ENCODE assay signal across 9 cellular contexts in genomic region chr22:36340621-36341020, GRCh38. TPM values are rescaled to one million over a fixed set of nuclear protein-coding genes. Genes with fewer than 3 reads are reported as not detected.
A peak's percentile ranks its signal among the peaks of the same experiment; 100 is the strongest.
DNase-seq lines count a peak whose midpoint lies in the region; ATAC-seq, FAIRE-seq and TF ChIP-seq lines count a peak whose summit lies in the region.
"Had no signal": no experiment of that assay in that cellular context is flagged by ENCODE, and none has a peak within 500 bp of the region (broad histone marks: within the 10 kb centered on the region; RNA-seq: fewer than 3 reads in every experiment).

No MANE protein-coding gene starts in this region.

- H3K9me3 Mint-ChIP-seq in activated CD4-positive, alpha-beta T cell treated with anti-CD3 and anti-CD28 coated beads, Interleukin-2, amount 10 ng/mL, durations not matched to agents 24 days and 14 days: no peaks in the 10 kb centered on the region

- intact Hi-C loops in activated CD4-positive, alpha-beta T cell treated with anti-CD3 and anti-CD28 coated beads, Interleukin-2, amount 10 ng/mL, durations not matched to agents 24 days and 14 days (cut with micrococcal nuclease): no loop called here
- intact Hi-C loops in K562 (cut with micrococcal nuclease): no loop called here
- intact Hi-C loops in right lobe of liver (cut with DNase I): no loop called here
- intact Hi-C loops in stomach (cut with DNase I; ENCODE audit: low total_unique reads): no loop called here

- H3K4me1 Mint-ChIP-seq in activated CD4-positive, alpha-beta T cell treated with anti-CD3 and anti-CD28 coated beads, Interleukin-2, amount 10 ng/mL, durations not matched to agents 24 days and 14 days: peaks cover 77% of the 10 kb centered on the region

- H3K27ac ChIP-seq in K562 (ENCODE audit: extremely low read depth, low read depth, low read length) (no peak overlapping the region), right lobe of liver (peak overlapping the region in 2 of 3 donors; percentile 32 to 69), stomach (peak overlapping the region; percentile 26 to 100 (median 95))

- H2AFZ ChIP-seq in K562 (ENCODE audit: low read depth, low read length): no peak overlapping the region

- TF ChIP-seq CTCF in K562 (IDR thresholded peaks at IDR 0.05 in 2 of 3, conservative IDR thresholded peaks at IDR 0.05 in 1 of 3; ENCODE audit: insufficient read depth in 2 of 3, low read depth in 1 of 3, low read length in 3 of 3) (peak in 1 of 3 experiments; percentile 27; a peak in 2 of 6 replicates), right lobe of liver (IDR thresholded peaks at IDR 0.05) (peak in 3 of 4 donors; percentile 20 to 31 (median 29)), stomach (IDR thresholded peaks at IDR 0.05) (no peak)

- in situ Hi-C loops in K562 (cut with MboI): no loop called here

- H3K27me3 ChIP-seq in K562 (ENCODE audit: control insufficient read depth in 2 of 2, insufficient read depth in 2 of 2, low read length in 2 of 2): no peaks in the 10 kb centered on the region
- H3K27me3 ChIP-seq in right lobe of liver: no peaks in the 10 kb centered on the region
- H3K27me3 ChIP-seq in stomach: no peaks in the 10 kb centered on the region

- H3K27me3 Mint-ChIP-seq in activated CD4-positive, alpha-beta T cell treated with anti-CD3 and anti-CD28 coated beads, Interleukin-2, amount 10 ng/mL, durations not matched to agents 24 days and 14 days: no peaks in the 10 kb centered on the region

- no peak overlapping the region for H3K9ac ChIP-seq in K562 (ENCODE audit: insufficient read depth in 1 of 2, low read depth in 2 of 2, low read length in 2 of 2)

- H3K4me3 ChIP-seq in K562: no peak overlapping the region
- no peak overlapping the region for H3K4me3 ChIP-seq in right lobe of liver
- no peak overlapping the region for H3K4me3 ChIP-seq in stomach

- TF ChIP-seq POLR2A in K562 (conservative IDR thresholded peaks at IDR 0.05) (no peak), right lobe of liver (IDR thresholded peaks at IDR 0.05) (no peak), stomach (IDR thresholded peaks at IDR 0.05) (no peak)

- FAIRE-seq in K562 (lab: Jason Lieb, UNC): no peak

- H3K4me2 ChIP-seq in K562 (ENCODE audit: insufficient read depth, low read length): no peak overlapping the region

- POLR2A ChIA-PET in K562 (lab: Yijun Ruan, JAX): interaction anchor here (0.7 kb wide), 1 partner anchor 82 kb away, joined by 4 read pairs; no protein-coding TSS in a partner anchor

- CTCF ChIA-PET in K562 (lab: Yijun Ruan, JAX; ENCODE audit: low intra/inter-chr PET ratio): no interaction called here

- peak overlapping the region; percentile 69 for H3K4me3 Mint-ChIP-seq in activated CD4-positive, alpha-beta T cell treated with anti-CD3 and anti-CD28 coated beads, Interleukin-2, amount 10 ng/mL, durations not matched to agents 24 days and 14 days

- peak overlapping the region; percentile 91 for H3K27ac Mint-ChIP-seq in activated CD4-positive, alpha-beta T cell treated with anti-CD3 and anti-CD28 coated beads, Interleukin-2, amount 10 ng/mL, durations not matched to agents 24 days and 14 days

- H3K79me2 ChIP-seq in K562 (ENCODE audit: control insufficient read depth, insufficient read depth, low read length): peaks cover 9% of the 10 kb centered on the region; the same call in 2 of the 3 replicates

- H3K4me1 ChIP-seq in K562 (replicated peaks in 1 of 2; ENCODE audit: control insufficient read depth in 2 of 2, insufficient read depth in 2 of 2, low read length in 2 of 2): peaks cover 0 to 5% of the 10 kb centered on the region in 2 experiments; a peak in 3 of 5 replicates
- H3K4me1 ChIP-seq in right lobe of liver: peaks cover 0 to 68% (median 18%) of the 10 kb centered on the region in 4 donors
- peaks cover 76 to 100% (median 94%) of the 10 kb centered on the region in 4 donors for H3K4me1 ChIP-seq in stomach

- H3K36me3 Mint-ChIP-seq in activated CD4-positive, alpha-beta T cell treated with anti-CD3 and anti-CD28 coated beads, Interleukin-2, amount 10 ng/mL, durations not matched to agents 24 days and 14 days (ENCODE audit: low read depth): peaks cover 73% of the 10 kb centered on the region

- H3K9me3 ChIP-seq in K562 (replicated peaks; ENCODE audit: control insufficient read depth, insufficient read depth, low read depth, low read length) (no peaks in the 10 kb centered on the region), right lobe of liver (no peaks in the 10 kb centered on the region), stomach (no peaks in the 10 kb centered on the region)

- TF ChIP-seq RAD21 in K562 (CRISPR knock-in tag; conservative IDR thresholded peaks at IDR 0.05 in 1 of 2, IDR thresholded peaks at IDR 0.05 in 1 of 2): 0 out of 4 replicates have a peak, but pooled peaks of 1 of the 2 experiments have one; percentile 24

- BruUV-seq in K562 (replicated peaks; lab: Mats Ljungman, UMichigan): no TSS peak

- TF ChIP-seq EP300 in K562 (IDR thresholded peaks at IDR 0.05; ENCODE audit: low read length) (no peak), stomach (IDR thresholded peaks at IDR 0.05) (no peak)

- 81% methylated on average over 4 of the region's 9 CpGs for WGBS in K562 (ENCODE audit: insufficient coverage, low coverage, missing lambda C conversion rate)
- WGBS in right lobe of liver (ENCODE audit: insufficient coverage, low coverage, low lambda C conversion rate, missing lambda C conversion rate): 7% methylated on average over 9 of the region's 9 CpGs
- WGBS in stomach, 5 donors: 25 to 40% (median 35%) methylated on average over 9 of the region's 9 CpGs

- peak; percentile 84 for ATAC-seq in K562
- peak; percentile 80 to 96 (median 87) for ATAC-seq in right lobe of liver
- no peak for ATAC-seq in HG03175 (IDR thresholded peaks at IDR 0.05; ENCODE audit: unreplicated experiment)

- peaks cover 70% of the 10 kb centered on the region for H3K36me3 ChIP-seq in K562 (ENCODE audit: control insufficient read depth, insufficient read depth, low read length)
- H3K36me3 ChIP-seq in right lobe of liver: peaks cover 0 to 48% (median 22%) of the 10 kb centered on the region in 4 donors
- peaks cover 54 to 100% (median 94%) of the 10 kb centered on the region in 4 donors for H3K36me3 ChIP-seq in stomach

- no peaks in the 10 kb centered on the region for H3K9me1 ChIP-seq in K562 (ENCODE audit: control insufficient read depth, insufficient read depth, low read length)

- no peaks in the 10 kb centered on the region for H4K20me1 ChIP-seq in K562 (replicated peaks; ENCODE audit: control insufficient read depth, insufficient read depth, low read length)

- DNase-seq in activated CD4-positive, alpha-beta T cell treated with anti-CD3 and anti-CD28 coated beads, Interleukin-2, amount 10 ng/mL, durations not matched to agents 24 days and 14 days: no peak
- no peak for DNase-seq in activated CD4-positive, alpha-beta T cell treated with anti-CD3 and anti-CD28 coated beads for 48 hours
- DNase-seq in K562 (ENCODE audit: extremely low read depth in 1 of 4, low spot score in 3 of 4) (peak in 2 of 4 experiments; percentile 33 to 38), right lobe of liver (peak; percentile 64 to 87 (median 86)), stomach (peak; percentile 56), COR-L47 (lab: John Stamatoyannopoulos, UW) (no peak), DMS79 (lab: John Stamatoyannopoulos, UW) (no peak)
- DNase-seq: ACHN had no signal

TF ChIP-seq in K562, 482 proteins besides CTCF, POLR2A, EP300 and RAD21 (continues in another document):
- TF ChIP-seq PBX2 (CRISPR knock-in tag; IDR thresholded peaks at IDR 0.05; ENCODE audit: low read depth): no peak
- no peak for TF ChIP-seq PBX2 (tag; conservative IDR thresholded peaks at IDR 0.05; ENCODE audit: low read depth)
- TF ChIP-seq NFE2L1 (tag; IDR thresholded peaks at IDR 0.05; ENCODE audit: borderline replicate concordance, low read depth): no peak

RNA-seq across cellular contexts. Expression of gene MYH9, which starts 47.1 kb away (rescaled TPM):
- total RNA-seq in activated CD4-positive, alpha-beta T cell treated with anti-CD3 and anti-CD28 coated beads, Interleukin-2, amount 10 ng/mL, durations not matched to agents 24 days and 14 days: 625 and 633 TPM in 2 replicates
- total RNA-seq in K562 (2011; cell fraction: chromatin; rRNA removed; ENCODE audit: low replicate concordance): 136 and 261 TPM in 2 replicates
- total RNA-seq in K562 (2011; cell fraction: nucleolus; rRNA removed): 51.3 and 57.4 TPM in 2 replicates
- total RNA-seq in K562 (2011; cell fraction: nucleoplasm; rRNA removed): 65.9 and 76.0 TPM in 2 replicates
- total RNA-seq in K562 (2014; rRNA removed): 60.1 and 60.4 TPM in 2 replicates
- 24.6 and 33.6 TPM in 2 replicates for total RNA-seq in K562 (2014; rRNA removed; fragmentation: Illumina TruSeq; extraction: Trizol)
- total RNA-seq in K562 (2015; rRNA removed; fragmentation: Illumina TruSeq; extraction: Trizol): 24.1 and 30.5 TPM in 2 replicates
- total RNA-seq in K562 (2021): 94.6 and 111 TPM in 2 replicates
- 24.1 and 34.2 TPM in 2 replicates for polyA plus RNA-seq in K562 (2011; rRNA removed)
- polyA plus RNA-seq in K562 (2011; cell fraction: cytosol; rRNA removed): 10.2 and 12.5 TPM in 2 replicates
- polyA plus RNA-seq in K562 (2011; cell fraction: nucleus; rRNA removed): 32.6 and 34.6 TPM in 2 replicates
- 54.3 and 92.2 TPM in 2 replicates for polyA plus RNA-seq in K562 (2012)
- polyA plus RNA-seq in K562 (2014; fragmentation: Illumina TruSeq; extraction: Trizol): 31.3 and 44.5 TPM in 2 replicates
- 1 to 10 TPM in 1 of 2 experiments, under 1 TPM in 1; 0.71 to 1.3 TPM for polyA plus RNA-seq in K562 (2014; fragmentation: Nextera tagmentation; extraction: Ambion mirVana)
- 34.2 and 37.4 TPM in 2 replicates for polyA plus RNA-seq in K562 (2014; rRNA removed)
- 90.2 and 122 TPM in 2 replicates for polyA minus RNA-seq in K562 (2011; rRNA and poly(A)+ RNA removed)
- 59.8 and 63.1 TPM in 2 replicates for polyA minus RNA-seq in K562 (2011; cell fraction: cytosol; rRNA and poly(A)+ RNA removed)
- polyA minus RNA-seq in K562 (2011; cell fraction: nucleus; rRNA and poly(A)+ RNA removed): 20.6 and 41.5 TPM in 2 replicates
- 100 to 1,000 TPM; 168 to 435 (median 222) TPM for total RNA-seq in right lobe of liver
- total RNA-seq in stomach: 100 to 1,000 TPM; 155 to 620 (median 272) TPM
- polyA plus RNA-seq in stomach: 10 to 100 TPM; 46.7 to 79.3 (median 54.3) TPM

Comparison
In these comparisons a context has a peak if more than half of its experiments do, and no peak if none do; other contexts are left out.
1. DNase-seq: peak in right lobe of liver (3 of 3) and stomach (single experiment); none in activated CD4-positive, alpha-beta T cell treated with anti-CD3 and anti-CD28 coated beads, Interleukin-2, amount 10 ng/mL, durations not matched to agents 24 days and 14 days (single experiment), activated CD4-positive, alpha-beta T cell treated with anti-CD3 and anti-CD28 coated beads for 48 hours (single experiment), COR-L47 (single experiment) and DMS79 (single experiment).
2. CTCF ChIP-seq: peak in right lobe of liver (3 of 4); none in stomach (0 of 7).